Comparison of ENCODE assay signal across 1 cellular context in genomic region chr9:136618578-136619547, GRCh38.
TF ChIP-seq lines count a peak whose summit lies in the region.

No MANE protein-coding gene starts in this region.

TF ChIP-seq in K562, 482 proteins besides CTCF, POLR2A, EP300 and RAD21 (continued from another document):
- TF ChIP-seq, protein P1, sequence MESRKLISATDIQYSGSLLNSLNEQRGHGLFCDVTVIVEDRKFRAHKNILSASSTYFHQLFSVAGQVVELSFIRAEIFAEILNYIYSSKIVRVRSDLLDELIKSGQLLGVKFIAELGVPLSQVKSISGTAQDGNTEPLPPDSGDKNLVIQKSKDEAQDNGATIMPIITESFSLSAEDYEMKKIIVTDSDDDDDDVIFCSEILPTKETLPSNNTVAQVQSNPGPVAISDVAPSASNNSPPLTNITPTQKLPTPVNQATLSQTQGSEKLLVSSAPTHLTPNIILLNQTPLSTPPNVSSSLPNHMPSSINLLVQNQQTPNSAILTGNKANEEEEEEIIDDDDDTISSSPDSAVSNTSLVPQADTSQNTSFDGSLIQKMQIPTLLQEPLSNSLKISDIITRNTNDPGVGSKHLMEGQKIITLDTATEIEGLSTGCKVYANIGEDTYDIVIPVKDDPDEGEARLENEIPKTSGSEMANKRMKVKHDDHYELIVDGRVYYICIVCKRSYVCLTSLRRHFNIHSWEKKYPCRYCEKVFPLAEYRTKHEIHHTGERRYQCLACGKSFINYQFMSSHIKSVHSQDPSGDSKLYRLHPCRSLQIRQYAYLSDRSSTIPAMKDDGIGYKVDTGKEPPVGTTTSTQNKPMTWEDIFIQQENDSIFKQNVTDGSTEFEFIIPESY (CRISPR knock-in tag; IDR thresholded peaks at IDR 0.05) = peak; percentile 64; the same call in 1 of the 2 replicates
- no peak for TF ChIP-seq PURB (CRISPR knock-in tag; IDR thresholded peaks at IDR 0.05; ENCODE audit: low read depth)
- TF ChIP-seq RCOR1 (IDR thresholded peaks at IDR 0.05; ENCODE audit: borderline replicate concordance in 1 of 2, low read depth in 2 of 2, low read length in 2 of 2) = 0 out of 4 replicates have a peak, but pooled peaks of 1 of the 2 experiments have one; percentile 10
- peak; percentile 85 for TF ChIP-seq BCOR (IDR thresholded peaks at IDR 0.05)
- TF ChIP-seq ZKSCAN8 (CRISPR knock-in tag; IDR thresholded peaks at IDR 0.05) = peak; percentile 97
- no peak for TF ChIP-seq ZNF507 (tag; conservative IDR thresholded peaks at IDR 0.05)
- TF ChIP-seq NFE2L1 (tag; IDR thresholded peaks at IDR 0.05; ENCODE audit: borderline replicate concordance, low read depth) = no peak
- TF ChIP-seq, protein P2, sequence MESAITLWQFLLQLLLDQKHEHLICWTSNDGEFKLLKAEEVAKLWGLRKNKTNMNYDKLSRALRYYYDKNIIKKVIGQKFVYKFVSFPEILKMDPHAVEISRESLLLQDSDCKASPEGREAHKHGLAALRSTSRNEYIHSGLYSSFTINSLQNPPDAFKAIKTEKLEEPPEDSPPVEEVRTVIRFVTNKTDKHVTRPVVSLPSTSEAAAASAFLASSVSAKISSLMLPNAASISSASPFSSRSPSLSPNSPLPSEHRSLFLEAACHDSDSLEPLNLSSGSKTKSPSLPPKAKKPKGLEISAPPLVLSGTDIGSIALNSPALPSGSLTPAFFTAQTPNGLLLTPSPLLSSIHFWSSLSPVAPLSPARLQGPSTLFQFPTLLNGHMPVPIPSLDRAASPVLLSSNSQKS (CRISPR knock-in tag; IDR thresholded peaks at IDR 0.05) = no peak
- no peak for TF ChIP-seq ETS2 (tag; IDR thresholded peaks at IDR 0.05; ENCODE audit: borderline replicate concordance, poor library complexity, severe bottlenecking)
- TF ChIP-seq ZFP36 (IDR thresholded peaks at IDR 0.05; ENCODE audit: low read depth, low read length, partially characterized antibody) = peak; percentile 98
- 0 out of 2 replicates have a peak, but pooled peaks have one; percentile 40 for TF ChIP-seq HDAC2 (IDR thresholded peaks at IDR 0.05)
- TF ChIP-seq, protein P3, sequence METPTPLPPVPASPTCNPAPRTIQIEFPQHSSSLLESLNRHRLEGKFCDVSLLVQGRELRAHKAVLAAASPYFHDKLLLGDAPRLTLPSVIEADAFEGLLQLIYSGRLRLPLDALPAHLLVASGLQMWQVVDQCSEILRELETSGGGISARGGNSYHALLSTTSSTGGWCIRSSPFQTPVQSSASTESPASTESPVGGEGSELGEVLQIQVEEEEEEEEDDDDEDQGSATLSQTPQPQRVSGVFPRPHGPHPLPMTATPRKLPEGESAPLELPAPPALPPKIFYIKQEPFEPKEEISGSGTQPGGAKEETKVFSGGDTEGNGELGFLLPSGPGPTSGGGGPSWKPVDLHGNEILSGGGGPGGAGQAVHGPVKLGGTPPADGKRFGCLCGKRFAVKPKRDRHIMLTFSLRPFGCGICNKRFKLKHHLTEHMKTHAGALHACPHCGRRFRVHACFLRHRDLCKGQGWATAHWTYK (CRISPR knock-in tag; IDR thresholded peaks at IDR 0.05) = peak; percentile 57; the same call in 1 of the 2 replicates
- no peak for TF ChIP-seq WHSC1 (IDR thresholded peaks at IDR 0.05; ENCODE audit: low read length)
